ENCODE assay signal across 15 cellular contexts in genomic region chrX:133892337-133892736, GRCh38.
DNase-seq lines count a peak whose midpoint lies in the region; TF ChIP-seq lines count a peak whose summit lies in the region.
"Had no signal": no experiment of that assay in that cellular context is flagged by ENCODE, and none has a peak within 500 bp of the region (broad histone marks: within the 10 kb centered on the region; RNA-seq: fewer than 3 reads in every experiment).

No MANE protein-coding gene starts in this region.

- no peaks in the 10 kb centered on the region for H3K4me1 ChIP-seq in NT2/D1 (ENCODE audit: insufficient read depth, insufficient read length)
- H3K4me1 ChIP-seq in A673 (ENCODE audit: insufficient read depth, low read length, poor library complexity, severe bottlenecking), result no peaks in the 10 kb centered on the region
- no peaks in the 10 kb centered on the region for H3K4me1 ChIP-seq in tibial artery

- H3K36me3 ChIP-seq in NT2/D1 (ENCODE audit: insufficient read depth, insufficient read length, low read length) (no peaks in the 10 kb centered on the region), A673 (ENCODE audit: insufficient read depth, low read length, poor library complexity, severe bottlenecking) (no peaks in the 10 kb centered on the region), tibial artery (no peaks in the 10 kb centered on the region)
- H3K36me3 ChIP-seq: MG63 had no signal

- DNase-seq in ELF-1 (ENCODE audit: low read depth, low spot score) (peak; percentile 89), NT2/D1 (ENCODE audit: low read depth, low spot score) (peak; percentile 43), iPS DF 19.7 (ENCODE audit: low read depth, low spot score) (peak; percentile 25), nephron progenitor cell (peak; percentile 36), CD1c-positive myeloid dendritic cell (ENCODE audit: extremely low spot score) (no peak), NCI-H146 (lab: John Stamatoyannopoulos, UW) (no peak), A673 (ENCODE audit: low spot score) (no peak), tibial artery (no peak)
- DNase-seq: DND-41, MG63, NCI-H1105, NCI-H187, NCI-H446 treated with DMSO at 0.1 percent for 48 hours, SIG-M5 had no signal

- H3K4me3 Mint-ChIP-seq in nephron progenitor cell, result no peak overlapping the region
- H3K4me3 Mint-ChIP-seq: CD14-positive monocyte had no signal

- H3K27ac ChIP-seq in A673 (ENCODE audit: low read depth, low read length, poor library complexity, severe bottlenecking) (no peak overlapping the region), tibial artery (no peak overlapping the region)

- no peak for TF ChIP-seq CTCF in nephron progenitor cell (IDR thresholded peaks at IDR 0.05)
- TF ChIP-seq CTCF in A673 (conservative IDR thresholded peaks at IDR 0.05; ENCODE audit: low read depth, low read length), result no peak
- no peak for TF ChIP-seq CTCF in tibial artery (IDR thresholded peaks at IDR 0.05)

- H3K27me3 ChIP-seq in NT2/D1 (ENCODE audit: insufficient read depth, insufficient read length) (no peaks in the 10 kb centered on the region), A673 (replicated peaks; ENCODE audit: insufficient read depth, low read depth, low read length, poor library complexity) (no peaks in the 10 kb centered on the region), tibial artery (no peaks in the 10 kb centered on the region)
- H3K27me3 ChIP-seq: MG63 had no signal

- H3K27ac Mint-ChIP-seq in nephron progenitor cell, result peak overlapping the region; percentile 88
- H3K27ac Mint-ChIP-seq: CD14-positive monocyte had no signal

- H3K4me3 ChIP-seq in NT2/D1 (ENCODE audit: insufficient read length, low read depth) (no peak overlapping the region), A673 (ENCODE audit: low read depth, low read length, poor library complexity, severe bottlenecking) (no peak overlapping the region), tibial artery (no peak overlapping the region)
- H3K4me3 ChIP-seq: MG63 had no signal

- no peaks in the 10 kb centered on the region for H3K9me3 Mint-ChIP-seq in nephron progenitor cell

- H3K9ac ChIP-seq in NT2/D1 (ENCODE audit: insufficient read length, low read depth), result no peak overlapping the region

- BruUV-seq in A673 (replicated peaks; lab: Mats Ljungman, UMichigan), result no TSS peak

- peaks cover 42% of the 10 kb centered on the region for H3K36me3 Mint-ChIP-seq in nephron progenitor cell (ENCODE audit: low read depth)
- H3K36me3 Mint-ChIP-seq: CD14-positive monocyte had no signal

- CTCF ChIA-PET in A673 (lab: Charles Lee), result no interaction called here

- POLR2A ChIA-PET in A673 (lab: Charles Lee; ENCODE audit: low non-redundant PET), result no interaction called here

- peaks cover 27% of the 10 kb centered on the region for H3K4me1 Mint-ChIP-seq in nephron progenitor cell
- H3K4me1 Mint-ChIP-seq: CD14-positive monocyte had no signal

- H3K27me3 Mint-ChIP-seq in nephron progenitor cell (ENCODE audit: low read depth, poor library complexity), result peaks cover 3% of the 10 kb centered on the region

- intact Hi-C loops in A673 (cut with micrococcal nuclease; ENCODE audit: unreplicated experiment) (no loop called here), tibial artery (cut with DNase I; ENCODE audit: low total_unique reads) (no loop called here)

- no peaks in the 10 kb centered on the region for H3K9me3 ChIP-seq in NT2/D1 (ENCODE audit: insufficient read depth, low read length)
- no peaks in the 10 kb centered on the region for H3K9me3 ChIP-seq in A673 (ENCODE audit: low read depth, low read length, poor library complexity, severe bottlenecking)
- H3K9me3 ChIP-seq in tibial artery, result no peaks in the 10 kb centered on the region
- H3K9me3 ChIP-seq: MG63 had no signal

Comparison
In these comparisons a context has a peak if more than half of its experiments do, and no peak if none do; other contexts are left out.
1. DNase-seq: peak in ELF-1 (single experiment), NT2/D1 (single experiment), iPS DF 19.7 (single experiment) and nephron progenitor cell (single experiment); none in CD1c-positive myeloid dendritic cell (single experiment), NCI-H146 (single experiment), A673 (single experiment) and tibial artery (0 of 2).